In the genomic region with DNA sequence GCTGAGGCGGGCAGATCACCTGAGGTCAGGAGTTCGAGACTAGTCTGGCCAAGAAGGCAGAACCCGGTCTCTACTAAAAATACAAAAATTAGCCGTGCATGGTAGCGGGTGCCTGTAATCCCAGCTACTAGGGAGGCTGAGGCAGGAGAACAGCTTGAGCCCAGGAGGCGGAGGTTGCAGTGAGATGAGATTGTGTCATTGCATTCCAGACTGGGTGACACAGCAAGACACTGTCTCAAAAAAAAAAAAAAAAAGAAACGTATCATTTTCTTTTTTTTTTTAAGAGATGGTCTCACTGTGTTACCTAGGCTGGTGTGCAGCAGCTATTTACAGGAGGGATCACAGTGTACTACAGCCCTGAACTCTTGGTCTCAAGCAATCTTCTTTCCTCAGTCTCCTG, we compare ENCODE assay signal across 20 cellular contexts.
"Had no signal": no experiment of that assay in that cellular context is flagged by ENCODE, and none has a peak within 500 bp of the region (broad histone marks: within the 10 kb centered on the region; RNA-seq: fewer than 3 reads in every experiment).

No MANE protein-coding gene starts in this region.

- H3K4me3 Mint-ChIP-seq: activated naive CD8-positive, alpha-beta T cell; activated T-cell treated with anti-CD3 and anti-CD28 coated beads, Interleukin-2, amount 50 U/mL, for 24 hours; activated T-helper 17 cell treated with anti-CD3 and anti-CD28 coated beads, Interleukin-2, amount 50 U/mL, for 72 hours; T-cell; T-helper 2 cell treated with Interferon-gamma antibody and Interleukin-4, amounts not matched to agents 5 μg/mL and 100 μg/mL, for 36 hours had no signal

- H3K27me3 Mint-ChIP-seq: activated naive CD8-positive, alpha-beta T cell; activated T-cell treated with anti-CD3 and anti-CD28 coated beads, Interleukin-2, amount 50 U/mL, for 24 hours; activated T-helper 17 cell treated with anti-CD3 and anti-CD28 coated beads, Interleukin-2, amount 50 U/mL, for 72 hours; T-cell had no signal

- DNase-seq: activated CD4-positive, alpha-beta T cell treated with anti-CD3 and anti-CD28 coated beads for 1 hour; activated CD8-positive, alpha-beta memory T cell treated with anti-CD3 and anti-CD28 coated beads for 24 hours; activated CD8-positive, alpha-beta memory T cell treated with anti-CD3 and anti-CD28 coated beads, Interleukin-2, amount 50 U/mL, for 4 hours; activated naive CD4-positive, alpha-beta T cell; activated T-cell treated with anti-CD3 and anti-CD28 coated beads, Interleukin-2, amount 50 U/mL, for 24 hours; adrenal gland; esophagus squamous epithelium; left lung; nucleus accumbens; right lobe of liver; stimulated activated CD4-positive, alpha-beta T cell treated with anti-CD3 and anti-CD28 coated beads, Interleukin-1b, Interleukin-23, amount 100 ng/mL, for 48 hours; stomach; T-cell had no signal

- H3K4me1 Mint-ChIP-seq: activated T-helper 17 cell treated with anti-CD3 and anti-CD28 coated beads, Interleukin-2, amount 50 U/mL, for 72 hours; T-cell had no signal

- H3K9me3 Mint-ChIP-seq: activated T-helper 17 cell treated with anti-CD3 and anti-CD28 coated beads, Interleukin-2, amount 50 U/mL, for 72 hours had no signal

- H3K27ac Mint-ChIP-seq: activated naive CD8-positive, alpha-beta T cell; activated T-cell treated with anti-CD3 and anti-CD28 coated beads, Interleukin-2, amount 50 U/mL, for 24 hours; activated T-helper 17 cell treated with anti-CD3 and anti-CD28 coated beads, Interleukin-2, amount 50 U/mL, for 72 hours; T-cell; T-helper 2 cell treated with Interferon-gamma antibody and Interleukin-4, amounts not matched to agents 5 μg/mL and 100 μg/mL, for 36 hours had no signal

- H3K4me3 ChIP-seq: adrenal gland, coronary artery, esophagus squamous epithelium, left lung, right lobe of liver, skin epidermis, stomach, suprapubic skin, tibial nerve had no signal
